ENCODE assay signal across 8 cellular contexts in the genomic region with DNA sequence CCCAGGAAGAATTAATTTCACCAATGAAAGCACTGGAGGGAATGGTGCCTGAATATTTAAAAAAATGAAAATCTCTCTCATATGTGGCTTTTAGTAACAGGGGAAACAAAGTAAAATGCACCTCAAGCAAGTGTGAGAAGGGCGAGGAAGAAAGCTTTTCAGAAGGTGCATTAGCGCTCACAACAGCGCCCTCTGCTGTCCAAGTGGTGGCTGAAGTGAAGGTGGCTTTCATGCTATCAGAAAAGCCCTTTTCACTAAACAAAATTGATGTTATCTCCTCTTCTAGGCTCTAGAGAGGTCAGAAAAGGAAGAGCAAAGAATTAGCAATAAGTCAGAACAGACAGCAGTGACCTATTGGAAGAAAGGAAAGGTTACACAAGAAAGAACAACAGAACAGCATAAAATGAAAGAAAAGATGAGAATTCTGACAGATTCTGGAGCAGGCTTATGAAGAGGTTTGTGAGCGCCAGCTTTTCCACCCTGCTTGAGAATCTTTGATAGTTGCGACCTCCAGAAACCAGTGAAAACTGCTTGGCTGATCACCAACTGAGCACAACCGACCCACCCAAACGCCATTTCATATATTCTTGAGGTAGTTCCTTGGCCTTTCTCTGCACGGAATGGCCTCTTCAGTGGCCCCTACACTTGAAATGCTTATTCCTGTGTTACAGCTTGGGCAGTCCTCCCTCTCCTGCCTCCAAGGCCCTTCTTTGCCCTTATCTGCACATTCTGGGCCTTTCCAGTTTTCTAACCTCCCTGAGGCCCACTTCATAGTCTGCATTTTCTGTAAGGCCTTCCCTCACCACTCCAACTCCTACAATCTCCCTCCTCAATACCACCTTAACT. TPM values are rescaled to one million over a fixed set of nuclear protein-coding genes. Genes with fewer than 3 reads are reported as not detected.
DNase-seq lines count a peak whose midpoint lies in the region; ATAC-seq and TF ChIP-seq lines count a peak whose summit lies in the region.

No MANE protein-coding gene starts in this region.

- H3K27ac Mint-ChIP-seq in activated naive CD8-positive, alpha-beta T cell treated with anti-CD3 and anti-CD28 coated beads for 36 hours, result no peak overlapping the region

- DNase-seq in AG09319 (ENCODE audit: extremely low read depth, low read depth) (peak; percentile 16), HT1080 (ENCODE audit: low read depth) (peak; percentile 36), left ventricle myocardium superior (peak; percentile 81), sciatic nerve (ENCODE audit: low spot score) (peak; percentile 90)
- DNase-seq in activated naive CD8-positive, alpha-beta T cell treated with anti-CD3 and anti-CD28 coated beads for 36 hours, result peak; percentile 46

- H3K27me3 Mint-ChIP-seq in activated naive CD8-positive, alpha-beta T cell treated with anti-CD3 and anti-CD28 coated beads for 36 hours, result no peaks in the 10 kb centered on the region

- peak; percentile 91 for TF ChIP-seq CTCF in AG09319 (IDR thresholded peaks at IDR 0.05; ENCODE audit: low read depth, low read length)

- peaks cover 7% of the 10 kb centered on the region for H3K36me3 Mint-ChIP-seq in activated naive CD8-positive, alpha-beta T cell treated with anti-CD3 and anti-CD28 coated beads for 36 hours

- no peak overlapping the region for H3K4me3 Mint-ChIP-seq in activated naive CD8-positive, alpha-beta T cell treated with anti-CD3 and anti-CD28 coated beads for 36 hours

- ATAC-seq in GM18867 (IDR thresholded peaks at IDR 0.05; ENCODE audit: unreplicated experiment) (peak; percentile 75), SK-N-SH treated with all-trans-retinoic acid at 6 μM for 48 hours (peak; percentile 89), left ventricle myocardium superior (peak; percentile 37), sciatic nerve (peak; percentile 71), HG03457 (IDR thresholded peaks at IDR 0.05; ENCODE audit: unreplicated experiment) (no peak)

- intact Hi-C loops in left ventricle myocardium superior (cut with micrococcal nuclease) (loop anchor here (10.0 kb wide), 1 partner anchor 548 kb away; no protein-coding TSS in a partner anchor), sciatic nerve (cut with DNase I) (no loop called here)

- no peaks in the 10 kb centered on the region for H3K4me1 Mint-ChIP-seq in activated naive CD8-positive, alpha-beta T cell treated with anti-CD3 and anti-CD28 coated beads for 36 hours

- H3K9me3 Mint-ChIP-seq in activated naive CD8-positive, alpha-beta T cell treated with anti-CD3 and anti-CD28 coated beads for 36 hours, result no peaks in the 10 kb centered on the region

TF ChIP-seq in SK-N-SH treated with all-trans-retinoic acid at 6 μM for 48 hours, 23 proteins besides CTCF, POLR2A, EP300 and RAD21:
- no peak for TF ChIP-seq ESRRG (CRISPR knock-in tag; IDR thresholded peaks at IDR 0.05)
- TF ChIP-seq, protein P1, sequence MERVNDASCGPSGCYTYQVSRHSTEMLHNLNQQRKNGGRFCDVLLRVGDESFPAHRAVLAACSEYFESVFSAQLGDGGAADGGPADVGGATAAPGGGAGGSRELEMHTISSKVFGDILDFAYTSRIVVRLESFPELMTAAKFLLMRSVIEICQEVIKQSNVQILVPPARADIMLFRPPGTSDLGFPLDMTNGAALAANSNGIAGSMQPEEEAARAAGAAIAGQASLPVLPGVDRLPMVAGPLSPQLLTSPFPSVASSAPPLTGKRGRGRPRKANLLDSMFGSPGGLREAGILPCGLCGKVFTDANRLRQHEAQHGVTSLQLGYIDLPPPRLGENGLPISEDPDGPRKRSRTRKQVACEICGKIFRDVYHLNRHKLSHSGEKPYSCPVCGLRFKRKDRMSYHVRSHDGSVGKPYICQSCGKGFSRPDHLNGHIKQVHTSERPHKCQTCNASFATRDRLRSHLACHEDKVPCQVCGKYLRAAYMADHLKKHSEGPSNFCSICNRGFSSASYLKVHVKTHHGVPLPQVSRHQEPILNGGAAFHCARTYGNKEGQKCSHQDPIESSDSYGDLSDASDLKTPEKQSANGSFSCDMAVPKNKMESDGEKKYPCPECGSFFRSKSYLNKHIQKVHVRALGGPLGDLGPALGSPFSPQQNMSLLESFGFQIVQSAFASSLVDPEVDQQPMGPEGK (CRISPR knock-in tag; IDR thresholded peaks at IDR 0.05; ENCODE audit: borderline replicate concordance), result no peak
- TF ChIP-seq RARB (CRISPR knock-in tag; IDR thresholded peaks at IDR 0.05), result no peak
- no peak for TF ChIP-seq ZC3H10 (CRISPR knock-in tag; IDR thresholded peaks at IDR 0.05)
- no peak for TF ChIP-seq ZFP3 (CRISPR knock-in tag; IDR thresholded peaks at IDR 0.05)
- TF ChIP-seq TCF4 (CRISPR knock-in tag; IDR thresholded peaks at IDR 0.05; ENCODE audit: borderline replicate concordance), result no peak
- no peak for TF ChIP-seq BACH2 (CRISPR knock-in tag; IDR thresholded peaks at IDR 0.05; ENCODE audit: borderline replicate concordance)
- TF ChIP-seq ZNF8 (CRISPR knock-in tag; IDR thresholded peaks at IDR 0.05), result no peak
- TF ChIP-seq, protein P2, sequence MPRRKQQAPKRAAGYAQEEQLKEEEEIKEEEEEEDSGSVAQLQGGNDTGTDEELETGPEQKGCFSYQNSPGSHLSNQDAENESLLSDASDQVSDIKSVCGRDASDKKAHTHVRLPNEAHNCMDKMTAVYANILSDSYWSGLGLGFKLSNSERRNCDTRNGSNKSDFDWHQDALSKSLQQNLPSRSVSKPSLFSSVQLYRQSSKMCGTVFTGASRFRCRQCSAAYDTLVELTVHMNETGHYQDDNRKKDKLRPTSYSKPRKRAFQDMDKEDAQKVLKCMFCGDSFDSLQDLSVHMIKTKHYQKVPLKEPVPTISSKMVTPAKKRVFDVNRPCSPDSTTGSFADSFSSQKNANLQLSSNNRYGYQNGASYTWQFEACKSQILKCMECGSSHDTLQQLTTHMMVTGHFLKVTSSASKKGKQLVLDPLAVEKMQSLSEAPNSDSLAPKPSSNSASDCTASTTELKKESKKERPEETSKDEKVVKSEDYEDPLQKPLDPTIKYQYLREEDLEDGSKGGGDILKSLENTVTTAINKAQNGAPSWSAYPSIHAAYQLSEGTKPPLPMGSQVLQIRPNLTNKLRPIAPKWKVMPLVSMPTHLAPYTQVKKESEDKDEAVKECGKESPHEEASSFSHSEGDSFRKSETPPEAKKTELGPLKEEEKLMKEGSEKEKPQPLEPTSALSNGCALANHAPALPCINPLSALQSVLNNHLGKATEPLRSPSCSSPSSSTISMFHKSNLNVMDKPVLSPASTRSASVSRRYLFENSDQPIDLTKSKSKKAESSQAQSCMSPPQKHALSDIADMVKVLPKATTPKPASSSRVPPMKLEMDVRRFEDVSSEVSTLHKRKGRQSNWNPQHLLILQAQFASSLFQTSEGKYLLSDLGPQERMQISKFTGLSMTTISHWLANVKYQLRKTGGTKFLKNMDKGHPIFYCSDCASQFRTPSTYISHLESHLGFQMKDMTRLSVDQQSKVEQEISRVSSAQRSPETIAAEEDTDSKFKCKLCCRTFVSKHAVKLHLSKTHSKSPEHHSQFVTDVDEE (CRISPR knock-in tag; IDR thresholded peaks at IDR 0.05), result no peak
- TF ChIP-seq CSDC2 (CRISPR knock-in tag; IDR thresholded peaks at IDR 0.05), result no peak
- TF ChIP-seq OSR1 (CRISPR knock-in tag; IDR thresholded peaks at IDR 0.05), result no peak
- no peak for TF ChIP-seq ZNF70 (CRISPR knock-in tag; IDR thresholded peaks at IDR 0.05)
- TF ChIP-seq ARNTL (CRISPR knock-in tag; IDR thresholded peaks at IDR 0.05; ENCODE audit: borderline replicate concordance, low read depth), result no peak

RNA-seq across cellular contexts. Expression of a gene that starts 45.3 kb away (rescaled TPM):
- not detected in 2 replicates for total RNA-seq in HT1080 (2014; rRNA removed; shearing (Covaris generic))
- polyA plus RNA-seq in HT1080 (2015; cell fraction: cytosol; rRNA removed), result not detected in 2 replicates
- not detected in 2 replicates for polyA plus RNA-seq in HT1080 (2015; cell fraction: nucleus; rRNA removed)
- total RNA-seq in activated naive CD8-positive, alpha-beta T cell treated with anti-CD3 and anti-CD28 coated beads for 36 hours, result not detected
- total RNA-seq in left ventricle myocardium superior (not detected), sciatic nerve (not detected)

Comparison
In these comparisons a context has a peak if more than half of its experiments do, and no peak if none do; other contexts are left out.
1. DNase-seq: peak in every context shown above with its lines; median percentile 90 in sciatic nerve; 81 in left ventricle myocardium superior; 46 in activated naive CD8-positive, alpha-beta T cell treated with anti-CD3 and anti-CD28 coated beads for 36 hours; 36 in HT1080; 16 in AG09319.